In genomic region chr2:42775812-42776211, GRCh38 we compare ENCODE assay signal across 30 cellular contexts. TPM values are rescaled to one million over a fixed set of nuclear protein-coding genes. Genes with fewer than 3 reads are reported as not detected.
DNase-seq lines count a peak whose midpoint lies in the region; ATAC-seq and TF ChIP-seq lines count a peak whose summit lies in the region.
"Had no signal": no experiment of that assay in that cellular context is flagged by ENCODE, and none has a peak within 500 bp of the region (broad histone marks: within the 10 kb centered on the region; RNA-seq: fewer than 3 reads in every experiment).

No MANE protein-coding gene starts in this region.

- H3K4me3 ChIP-seq in DND-41 (ENCODE audit: low read depth in 1 of 2, low read length in 2 of 2) (no peak overlapping the region), SU-DHL-6 (ENCODE audit: insufficient read depth, low read length, poor library complexity, severe bottlenecking) (no peak overlapping the region)
- H3K4me3 ChIP-seq: breast epithelium, HAP-1, hepatocyte, ovary had no signal

- intact Hi-C loops in posterior cingulate gyrus (cut with DNase I): no loop called here

- no peaks in the 10 kb centered on the region for H3K79me2 ChIP-seq in DND-41 (ENCODE audit: insufficient read depth, low read length)
- no peaks in the 10 kb centered on the region for H3K79me2 ChIP-seq in SU-DHL-6 (ENCODE audit: insufficient read depth, low read length)
- H3K79me2 ChIP-seq: hepatocyte had no signal

- H3K27me3 ChIP-seq in DND-41 (ENCODE audit: insufficient read depth, low read length, poor library complexity): no peaks in the 10 kb centered on the region
- H3K27me3 ChIP-seq in SU-DHL-6 (ENCODE audit: low read length): no peaks in the 10 kb centered on the region
- H3K27me3 ChIP-seq: breast epithelium, foreskin keratinocyte, hepatocyte, ovary had no signal

- no peak for DNase-seq in DND-41
- no peak for DNase-seq in caudate nucleus (lab: John Stamatoyannopoulos, UW)
- no peak for DNase-seq in posterior cingulate gyrus
- DNase-seq in islet precursor cell: no peak
- DNase-seq: activated CD4-positive, alpha-beta T cell treated with anti-CD3 and anti-CD28 coated beads, Interleukin-2, amount 10 ng/mL, durations not matched to agents 7 days and 5 days; activated CD8-positive, alpha-beta memory T cell treated with anti-CD3 and anti-CD28 coated beads, Interleukin-2, amount 10 ng/mL, durations not matched to agents 7 days and 5 days; activated naive CD4-positive, alpha-beta T cell treated with Interleukin-2 at 50 U/mL for 16 hours; amygdala; CD4-positive, CD25-positive, alpha-beta regulatory T cell; effector memory CD4-positive, alpha-beta T cell; foreskin keratinocyte; left cardiac atrium; NCI-H1436; NCI-H2081 treated with DMSO at 0.1 percent for 48 hours; NCI-H774; retina; SK-N-SH; small intestine; stimulated activated CD4-positive, alpha-beta T cell treated with anti-CD3 and anti-CD28 coated beads, Interleukin-1b, Interleukin-23, amount 100 ng/mL, for 48 hours; stimulated activated CD8-positive, alpha-beta memory T cell treated with anti-CD3 and anti-CD28 coated beads, Interleukin-4, amount 100 ng/mL, for 48 hours; T-helper 9 cell had no signal

- peaks cover 6 to 14% (median 8%) of the 10 kb centered on the region in 3 donors for H3K4me1 Mint-ChIP-seq in IgD-negative memory B cell
- peaks cover 20% of the 10 kb centered on the region for H3K4me1 Mint-ChIP-seq in stimulated activated memory B cell treated with anti-CD40 and anti-IgM and Interleukin-4, amounts not matched to agents 10 μg/mL and 1 μg/mL and 100 μg/mL, for 72 hours

- H3F3A ChIP-seq in SU-DHL-6 (ENCODE audit: insufficient read depth): no peaks in the 10 kb centered on the region; the same call in 1 of the 2 replicates

- no peak overlapping the region for H3K9ac ChIP-seq in DND-41 (ENCODE audit: low read depth, low read length)
- no peak overlapping the region for H3K9ac ChIP-seq in SU-DHL-6 (ENCODE audit: low read length)
- H3K9ac ChIP-seq: SK-N-SH had no signal

- no peaks in the 10 kb centered on the region for H3K4me1 ChIP-seq in DND-41 (ENCODE audit: insufficient read depth, low read length)
- H3K4me1 ChIP-seq: breast epithelium, foreskin keratinocyte, HAP-1 had no signal

- TF ChIP-seq CTCF in DND-41 (IDR thresholded peaks at IDR 0.05; ENCODE audit: borderline replicate concordance, extremely low read depth, low read length, poor library complexity, severe bottlenecking): no peak
- no peak for TF ChIP-seq CTCF in SU-DHL-6 (IDR thresholded peaks at IDR 0.05; ENCODE audit: insufficient read depth, low read length, poor library complexity, severe bottlenecking)

- no peak overlapping the region for H3K27ac ChIP-seq in DND-41 (ENCODE audit: low read length)
- H3K27ac ChIP-seq in SU-DHL-6 (ENCODE audit: low read depth, low read length): peak overlapping the region; percentile 55
- no peak overlapping the region for H3K27ac ChIP-seq in caudate nucleus (ENCODE audit: low read depth, low read length)
- H3K27ac ChIP-seq: breast epithelium, foreskin keratinocyte, hepatocyte had no signal

- no peaks in the 10 kb centered on the region for H3K36me3 Mint-ChIP-seq in IgD-negative memory B cell
- H3K36me3 Mint-ChIP-seq in stimulated activated memory B cell treated with anti-CD40 and anti-IgM and Interleukin-4, amounts not matched to agents 10 μg/mL and 1 μg/mL and 100 μg/mL, for 72 hours: peaks cover 30% of the 10 kb centered on the region
- H3K36me3 Mint-ChIP-seq: CD4-positive, CD25-positive, alpha-beta regulatory T cell; type B pancreatic cell had no signal

- peaks cover 8% of the 10 kb centered on the region for H3K9me3 ChIP-seq in DND-41 (ENCODE audit: insufficient read depth, low read length, severe bottlenecking)
- peaks cover 5% of the 10 kb centered on the region; the same call in 1 of the 2 replicates for H3K9me3 ChIP-seq in SU-DHL-6 (ENCODE audit: insufficient read depth, low read length)
- H3K9me3 ChIP-seq: breast epithelium, ovary, SK-N-SH had no signal

- H3K9me2 ChIP-seq in SU-DHL-6 (replicated peaks; ENCODE audit: insufficient read depth, low read length): no peaks in the 10 kb centered on the region
- H3K9me2 ChIP-seq: SK-N-SH had no signal

- H3K27me3 Mint-ChIP-seq in IgD-negative memory B cell: no peaks in the 10 kb centered on the region
- no peaks in the 10 kb centered on the region for H3K27me3 Mint-ChIP-seq in stimulated activated memory B cell treated with anti-CD40 and anti-IgM and Interleukin-4, amounts not matched to agents 10 μg/mL and 1 μg/mL and 100 μg/mL, for 72 hours
- H3K27me3 Mint-ChIP-seq: activated CD4-positive, alpha-beta T cell treated with anti-CD3 and anti-CD28 coated beads, Interleukin-2, amount 10 ng/mL, durations not matched to agents 7 days and 5 days; activated CD8-positive, alpha-beta memory T cell treated with anti-CD3 and anti-CD28 coated beads, Interleukin-2, amount 10 ng/mL, durations not matched to agents 7 days and 5 days; CD4-positive, CD25-positive, alpha-beta regulatory T cell; type B pancreatic cell had no signal

- H4K20me1 ChIP-seq in DND-41 (ENCODE audit: insufficient read depth, low read length) (no peaks in the 10 kb centered on the region), SU-DHL-6 (ENCODE audit: low read depth, low read length) (no peaks in the 10 kb centered on the region)

- ATAC-seq in DND-41 (ENCODE audit: insufficient read depth, low read depth): peak; percentile 63
- no peak for ATAC-seq in stimulated activated memory B cell treated with anti-CD40 and anti-IgM and Interleukin-4, amounts not matched to agents 10 μg/mL and 1 μg/mL and 100 μg/mL, for 72 hours
- ATAC-seq: activated CD8-positive, alpha-beta memory T cell treated with anti-CD3 and anti-CD28 coated beads, Interleukin-2, amount 10 ng/mL, durations not matched to agents 7 days and 5 days; foreskin keratinocyte; left cardiac atrium had no signal

- H3K36me3 ChIP-seq in DND-41 (ENCODE audit: insufficient read depth, low read length) (no peaks in the 10 kb centered on the region), SU-DHL-6 (ENCODE audit: low read length) (no peaks in the 10 kb centered on the region)
- H3K36me3 ChIP-seq: breast epithelium, ovary had no signal

- peak overlapping the region; percentile 4 to 77 (median 52) for H3K27ac Mint-ChIP-seq in IgD-negative memory B cell
- peak overlapping the region; percentile 82 for H3K27ac Mint-ChIP-seq in stimulated activated memory B cell treated with anti-CD40 and anti-IgM and Interleukin-4, amounts not matched to agents 10 μg/mL and 1 μg/mL and 100 μg/mL, for 72 hours
- H3K27ac Mint-ChIP-seq: activated CD8-positive, alpha-beta memory T cell treated with anti-CD3 and anti-CD28 coated beads, Interleukin-2, amount 10 ng/mL, durations not matched to agents 7 days and 5 days; type B pancreatic cell had no signal

- H2AFZ ChIP-seq in DND-41 (ENCODE audit: low read depth, low read length) (no peak overlapping the region), SU-DHL-6 (ENCODE audit: low read depth, low read length, severe bottlenecking) (no peak overlapping the region)
- H2AFZ ChIP-seq: hepatocyte had no signal

- peaks cover 0 to 4% (median 2%) of the 10 kb centered on the region in 3 donors for H3K9me3 Mint-ChIP-seq in IgD-negative memory B cell
- peaks cover 3% of the 10 kb centered on the region for H3K9me3 Mint-ChIP-seq in stimulated activated memory B cell treated with anti-CD40 and anti-IgM and Interleukin-4, amounts not matched to agents 10 μg/mL and 1 μg/mL and 100 μg/mL, for 72 hours

- H3K4me2 ChIP-seq in DND-41 (ENCODE audit: insufficient read depth, low read length) (no peak overlapping the region), SU-DHL-6 (ENCODE audit: low read depth, low read length, poor library complexity, severe bottlenecking) (peak overlapping the region; percentile 29)
- H3K4me2 ChIP-seq: hepatocyte, SK-N-SH had no signal

- H3K4me3 Mint-ChIP-seq in IgD-negative memory B cell: peak overlapping the region in 1 of 4 donors; percentile 58
- no peak overlapping the region for H3K4me3 Mint-ChIP-seq in stimulated activated memory B cell treated with anti-CD40 and anti-IgM and Interleukin-4, amounts not matched to agents 10 μg/mL and 1 μg/mL and 100 μg/mL, for 72 hours
- H3K4me3 Mint-ChIP-seq: activated CD4-positive, alpha-beta T cell treated with anti-CD3 and anti-CD28 coated beads, Interleukin-2, amount 10 ng/mL, durations not matched to agents 7 days and 5 days; activated CD8-positive, alpha-beta memory T cell treated with anti-CD3 and anti-CD28 coated beads, Interleukin-2, amount 10 ng/mL, durations not matched to agents 7 days and 5 days; type B pancreatic cell had no signal

RNA-seq across cellular contexts. Expression of gene OXER1, which starts 11.9 kb away (rescaled TPM):
- polyA plus RNA-seq in IgD-negative memory B cell: 0.63 TPM
- polyA plus RNA-seq: neural cell, SK-N-SH had no signal

RNA-seq across cellular contexts. Expression of gene HAAO, which starts 16.6 kb away (rescaled TPM):
- 5.7 TPM for polyA plus RNA-seq in IgD-negative memory B cell
- polyA plus RNA-seq: neural cell, SK-N-SH had no signal
